8 cellular contexts compared by ENCODE assay signal in genomic region chr1:159161001-159161718, GRCh38. TPM values are rescaled to one million over a fixed set of nuclear protein-coding genes. Genes with fewer than 3 reads are reported as not detected.
DNase-seq lines count a peak whose midpoint lies in the region; ATAC-seq and TF ChIP-seq lines count a peak whose summit lies in the region.

No MANE protein-coding gene starts in this region.

- TF ChIP-seq CTCF in fibroblast of the aortic adventitia (IDR thresholded peaks at IDR 0.05; ENCODE audit: insufficient read depth, low read length) (peak; percentile 98), thoracic aorta (IDR thresholded peaks at IDR 0.05) (peak; percentile 83)

- H3K4me3 ChIP-seq in fibroblast of the aortic adventitia (ENCODE audit: low read depth, low read length), result no peak overlapping the region
- no peak overlapping the region for H3K4me3 ChIP-seq in thoracic aorta

- no peaks in the 10 kb centered on the region for H3K9me3 ChIP-seq in thoracic aorta

- no peak overlapping the region for H3K27ac ChIP-seq in thoracic aorta

- peak; percentile 86 for DNase-seq in G401 (ENCODE audit: low spot score)
- DNase-seq in KG1 (lab: John Stamatoyannopoulos, UW), result peak; percentile 53
- peak; percentile 84 for DNase-seq in RKO (ENCODE audit: low spot score)
- peak; percentile 32 for DNase-seq in activated T-helper 1 cell treated with Interleukin-2 at 50 U/mL for 16 hours (ENCODE audit: low read depth)
- peak; percentile 88 for DNase-seq in fibroblast of the aortic adventitia (ENCODE audit: low read depth)
- DNase-seq in occipital lobe (lab: John Stamatoyannopoulos, UW), result peak; percentile 77
- no peak for DNase-seq in thoracic aorta (ENCODE audit: low spot score)

- H3K4me1 ChIP-seq in thoracic aorta (ENCODE audit: control insufficient read depth in 1 of 2, low read depth in 2 of 2), result peaks cover 7 to 8% of the 10 kb centered on the region in 2 donors

- ATAC-seq in GM21737 (IDR thresholded peaks at IDR 0.05; ENCODE audit: unreplicated experiment) (peak; percentile 91), thoracic aorta (ENCODE audit: insufficient number of reproducible peaks, low FRiP score, low read depth) (peak; percentile 55)

- no peaks in the 10 kb centered on the region for H3K27me3 ChIP-seq in thoracic aorta (replicated peaks; ENCODE audit: insufficient read depth)

- in situ Hi-C loops in G401 (cut with HindIII; ENCODE audit: low sequenced_read_pairs), result no loop called here

- H3K36me3 ChIP-seq in thoracic aorta, result no peaks in the 10 kb centered on the region

RNA-seq across cellular contexts. Expression of gene CADM3, which starts 10.3 kb away (rescaled TPM):
- total RNA-seq in G401 (2014; rRNA removed; shearing (Covaris generic)), result not detected in 2 replicates
- total RNA-seq in fibroblast of the aortic adventitia (ENCODE audit: low replicate concordance) (6.0 TPM in 1 of 2 replicates, not detected in the other), occipital lobe (112 TPM), thoracic aorta (1 to 10 TPM; 7.2 to 8.7 TPM)

RNA-seq across cellular contexts. Expression of gene ACKR1, which starts 43.5 kb away (rescaled TPM):
- total RNA-seq in G401 (2014; rRNA removed; shearing (Covaris generic)), result not detected in 2 replicates
- total RNA-seq in fibroblast of the aortic adventitia (ENCODE audit: low replicate concordance) (not detected in 2 replicates), occipital lobe (0.62 TPM), thoracic aorta (100 to 1,000 TPM; 123 to 177 TPM)

Comparison
In these comparisons a context has a peak if more than half of its experiments do, and no peak if none do; other contexts are left out.
1. RNA of gene CADM3, which starts 10.3 kb away (total RNA-seq): 112 TPM in occipital lobe (single experiment); 7.2 to 8.7 TPM in thoracic aorta, not detected in G401 and 6.0 TPM in fibroblast of the aortic adventitia; every median in the first group is over 10 times any median in the second.
2. RNA of gene ACKR1, which starts 43.5 kb away (total RNA-seq): 123 to 177 TPM in thoracic aorta; 0.62 TPM in occipital lobe (single experiment), not detected in G401 and not detected in fibroblast of the aortic adventitia; every median in the first group is over 10 times any median in the second.